Comparison of ENCODE assay signal across 24 cellular contexts in the genomic region with DNA sequence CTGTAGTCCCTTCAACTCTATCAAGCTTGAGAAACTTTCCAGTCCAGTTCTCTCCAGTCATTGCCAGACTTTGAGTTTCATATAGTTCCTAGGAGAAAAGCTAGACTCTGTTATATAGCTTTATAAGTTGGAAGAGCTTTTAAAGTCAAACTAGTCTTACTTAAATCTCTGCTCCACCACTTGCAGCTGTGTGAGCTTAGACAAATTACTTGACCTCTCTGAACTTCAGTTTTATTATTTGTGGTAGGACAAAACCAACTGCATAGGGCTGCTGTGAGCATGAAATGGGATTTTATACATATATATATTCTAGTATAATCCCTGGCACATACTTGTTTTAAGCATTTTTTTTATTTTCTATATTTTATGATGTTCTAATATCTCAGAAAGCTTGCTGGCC.
"Had no signal": no experiment of that assay in that cellular context is flagged by ENCODE, and none has a peak within 500 bp of the region (broad histone marks: within the 10 kb centered on the region; RNA-seq: fewer than 3 reads in every experiment).

No MANE protein-coding gene starts in this region.

- H3K27ac ChIP-seq: coronary artery, dorsolateral prefrontal cortex, epithelial cell of prostate, esophagus squamous epithelium, gastrocnemius medialis, heart right ventricle, left lung, lower lobe of right lung had no signal

- ATAC-seq: esophagus mucosa, gastrocnemius medialis, heart right ventricle, left cardiac atrium, left lung, left ventricle myocardium superior, lower lobe of right lung, mucosa of descending colon had no signal

- H3K27me3 ChIP-seq: esophagus squamous epithelium, gastrocnemius medialis, left lung had no signal

- H3K9me3 Mint-ChIP-seq: mesothelial cell of epicardium, naive B cell had no signal

- H3K9me3 ChIP-seq: esophagus squamous epithelium, gastrocnemius medialis, heart right ventricle, left lung, lower lobe of right lung, mucosa of descending colon had no signal

- H3K4me3 Mint-ChIP-seq: mesothelial cell of epicardium, naive B cell had no signal

- H3K4me3 ChIP-seq: coronary artery, dorsolateral prefrontal cortex, esophagus squamous epithelium, gastrocnemius medialis, heart right ventricle, left lung, lower lobe of right lung, mucosa of descending colon had no signal

- H3K4me1 ChIP-seq: gastrocnemius medialis had no signal

- H3K36me3 ChIP-seq: esophagus squamous epithelium, gastrocnemius medialis, heart right ventricle, left lung, lower lobe of right lung had no signal

- H3K4me1 Mint-ChIP-seq: naive B cell had no signal

- DNase-seq: dorsolateral prefrontal cortex; effector CD4-positive, alpha-beta T cell; effector memory CD4-positive, alpha-beta T cell; erythroblast; esophagus squamous epithelium; foreskin fibroblast; foreskin melanocyte; gastrocnemius medialis; glutamatergic neuron; head of caudate nucleus; heart right ventricle; hippocampal formation; left cardiac atrium; left lung; left ventricle myocardium superior; lower lobe of right lung; mucosa of descending colon; naive B cell had no signal

- H3K36me3 Mint-ChIP-seq: mesothelial cell of epicardium, naive B cell had no signal

- FAIRE-seq: colon, islet of Langerhans had no signal

- H3K27ac Mint-ChIP-seq: mesothelial cell of epicardium had no signal
